In the genomic region with DNA sequence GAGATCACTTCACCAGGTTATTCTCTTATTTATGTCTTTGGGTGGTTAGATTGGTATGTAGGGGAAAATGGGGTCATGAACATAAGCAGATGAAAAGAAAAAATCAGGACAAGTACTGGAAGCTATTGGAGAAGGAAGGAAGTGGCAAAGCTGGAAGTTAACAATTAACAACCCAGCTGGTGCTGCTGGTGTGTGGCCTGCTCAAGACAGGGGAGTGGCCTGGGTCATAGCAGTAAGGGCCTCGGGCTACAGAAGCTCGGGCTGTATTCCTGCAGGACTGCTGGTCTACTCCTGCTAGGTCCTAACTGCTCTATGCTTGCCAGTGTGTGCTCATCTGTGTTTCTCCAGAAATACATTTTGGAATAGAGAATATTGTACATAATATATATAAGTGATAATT, we compare ENCODE assay signal across 1 cellular context.
TF ChIP-seq lines count a peak whose summit lies in the region.

No MANE protein-coding gene starts in this region.

TF ChIP-seq in K562, 482 proteins besides CTCF, POLR2A, EP300 and RAD21 (continued from another document):
- TF ChIP-seq ELF4 (CRISPR knock-in tag; IDR thresholded peaks at IDR 0.05), result 0 out of 2 replicates have a peak, but pooled peaks have one; percentile 51
- no peak for TF ChIP-seq ZNF436 (CRISPR knock-in tag; IDR thresholded peaks at IDR 0.05)
- TF ChIP-seq ZNF830 (CRISPR knock-in tag; IDR thresholded peaks at IDR 0.05), result no peak
- TF ChIP-seq, protein P1, sequence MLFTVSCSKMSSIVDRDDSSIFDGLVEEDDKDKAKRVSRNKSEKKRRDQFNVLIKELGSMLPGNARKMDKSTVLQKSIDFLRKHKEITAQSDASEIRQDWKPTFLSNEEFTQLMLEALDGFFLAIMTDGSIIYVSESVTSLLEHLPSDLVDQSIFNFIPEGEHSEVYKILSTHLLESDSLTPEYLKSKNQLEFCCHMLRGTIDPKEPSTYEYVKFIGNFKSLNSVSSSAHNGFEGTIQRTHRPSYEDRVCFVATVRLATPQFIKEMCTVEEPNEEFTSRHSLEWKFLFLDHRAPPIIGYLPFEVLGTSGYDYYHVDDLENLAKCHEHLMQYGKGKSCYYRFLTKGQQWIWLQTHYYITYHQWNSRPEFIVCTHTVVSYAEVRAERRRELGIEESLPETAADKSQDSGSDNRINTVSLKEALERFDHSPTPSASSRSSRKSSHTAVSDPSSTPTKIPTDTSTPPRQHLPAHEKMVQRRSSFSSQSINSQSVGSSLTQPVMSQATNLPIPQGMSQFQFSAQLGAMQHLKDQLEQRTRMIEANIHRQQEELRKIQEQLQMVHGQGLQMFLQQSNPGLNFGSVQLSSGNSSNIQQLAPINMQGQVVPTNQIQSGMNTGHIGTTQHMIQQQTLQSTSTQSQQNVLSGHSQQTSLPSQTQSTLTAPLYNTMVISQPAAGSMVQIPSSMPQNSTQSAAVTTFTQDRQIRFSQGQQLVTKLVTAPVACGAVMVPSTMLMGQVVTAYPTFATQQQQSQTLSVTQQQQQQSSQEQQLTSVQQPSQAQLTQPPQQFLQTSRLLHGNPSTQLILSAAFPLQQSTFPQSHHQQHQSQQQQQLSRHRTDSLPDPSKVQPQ (CRISPR knock-in tag; IDR thresholded peaks at IDR 0.05; ENCODE audit: borderline replicate concordance), result no peak
- TF ChIP-seq NR2F6 (CRISPR knock-in tag; IDR thresholded peaks at IDR 0.05), result no peak
- TF ChIP-seq SNIP1 (IDR thresholded peaks at IDR 0.05; ENCODE audit: low read depth), result no peak
- no peak for TF ChIP-seq RUNX1 (IDR thresholded peaks at IDR 0.05; ENCODE audit: low read depth)
- no peak for TF ChIP-seq ZNF174 (CRISPR knock-in tag; IDR thresholded peaks at IDR 0.05)
- no peak for TF ChIP-seq DNMT1 (IDR thresholded peaks at IDR 0.05)
- TF ChIP-seq, protein P2, sequence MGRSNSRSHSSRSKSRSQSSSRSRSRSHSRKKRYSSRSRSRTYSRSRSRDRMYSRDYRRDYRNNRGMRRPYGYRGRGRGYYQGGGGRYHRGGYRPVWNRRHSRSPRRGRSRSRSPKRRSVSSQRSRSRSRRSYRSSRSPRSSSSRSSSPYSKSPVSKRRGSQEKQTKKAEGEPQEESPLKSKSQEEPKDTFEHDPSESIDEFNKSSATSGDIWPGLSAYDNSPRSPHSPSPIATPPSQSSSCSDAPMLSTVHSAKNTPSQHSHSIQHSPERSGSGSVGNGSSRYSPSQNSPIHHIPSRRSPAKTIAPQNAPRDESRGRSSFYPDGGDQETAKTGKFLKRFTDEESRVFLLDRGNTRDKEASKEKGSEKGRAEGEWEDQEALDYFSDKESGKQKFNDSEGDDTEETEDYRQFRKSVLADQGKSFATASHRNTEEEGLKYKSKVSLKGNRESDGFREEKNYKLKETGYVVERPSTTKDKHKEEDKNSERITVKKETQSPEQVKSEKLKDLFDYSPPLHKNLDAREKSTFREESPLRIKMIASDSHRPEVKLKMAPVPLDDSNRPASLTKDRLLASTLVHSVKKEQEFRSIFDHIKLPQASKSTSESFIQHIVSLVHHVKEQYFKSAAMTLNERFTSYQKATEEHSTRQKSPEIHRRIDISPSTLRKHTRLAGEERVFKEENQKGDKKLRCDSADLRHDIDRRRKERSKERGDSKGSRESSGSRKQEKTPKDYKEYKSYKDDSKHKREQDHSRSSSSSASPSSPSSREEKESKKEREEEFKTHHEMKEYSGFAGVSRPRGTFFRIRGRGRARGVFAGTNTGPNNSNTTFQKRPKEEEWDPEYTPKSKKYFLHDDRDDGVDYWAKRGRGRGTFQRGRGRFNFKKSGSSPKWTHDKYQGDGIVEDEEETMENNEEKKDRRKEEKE (IDR thresholded peaks at IDR 0.05; ENCODE audit: borderline replicate concordance in 1 of 2, control insufficient read depth in 1 of 2, low read depth in 2 of 2, low read length in 1 of 2), result 0 out of 4 replicates have a peak, but pooled peaks of 1 of the 2 experiments have one; percentile 37
